Comparison of ENCODE assay signal across 26 cellular contexts in the genomic region with DNA sequence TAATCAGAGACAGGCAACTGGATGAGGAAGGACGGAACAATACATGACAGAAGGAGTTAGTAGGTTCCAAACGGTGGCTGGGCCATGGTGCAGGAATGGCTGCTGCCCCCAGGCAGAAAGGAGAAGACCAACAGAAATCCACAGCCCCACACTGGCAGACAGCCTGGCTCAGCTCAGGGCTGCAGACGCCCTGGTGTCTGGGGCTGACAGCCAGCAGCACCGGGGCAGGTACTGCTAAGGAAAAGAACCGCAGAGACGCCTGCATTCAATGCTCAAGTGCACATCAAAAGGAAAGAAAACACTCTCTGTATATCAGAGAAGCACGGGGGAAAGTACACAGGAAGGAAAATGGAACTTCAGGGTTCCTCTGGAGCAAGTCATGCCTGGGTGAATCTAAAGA. TPM values are rescaled to one million over a fixed set of nuclear protein-coding genes. Genes with fewer than 3 reads are reported as not detected.
DNase-seq lines count a peak whose midpoint lies in the region; ATAC-seq and TF ChIP-seq lines count a peak whose summit lies in the region.
"Had no signal": no experiment of that assay in that cellular context is flagged by ENCODE, and none has a peak within 500 bp of the region (broad histone marks: within the 10 kb centered on the region; RNA-seq: fewer than 3 reads in every experiment).

No MANE protein-coding gene starts in this region.

- TF ChIP-seq CTCF in DND-41 (IDR thresholded peaks at IDR 0.05; ENCODE audit: borderline replicate concordance, extremely low read depth, low read length, poor library complexity, severe bottlenecking) (no peak), nephron progenitor cell (IDR thresholded peaks at IDR 0.05) (no peak)

- H3K27ac Mint-ChIP-seq in activated naive CD4-positive, alpha-beta T cell treated with anti-CD3 and anti-CD28 coated beads, Interleukin-2, amount 10 ng/mL, durations not matched to agents 7 days and 5 days: no peak overlapping the region
- no peak overlapping the region for H3K27ac Mint-ChIP-seq in activated naive CD4-positive, alpha-beta T cell treated with anti-CD3 and anti-CD28 coated beads, Interleukin-2, amount 50 U/mL, for 72 hours
- peak overlapping the region; percentile 41 for H3K27ac Mint-ChIP-seq in dendritic cell treated with granulocyte-macrophage colony-stimulating factor and Interleukin-4, amounts not matched to agents 40 ng/mL and 50 ng/mL, for 4 days
- H3K27ac Mint-ChIP-seq in nephron progenitor cell: peak overlapping the region; percentile 18
- H3K27ac Mint-ChIP-seq: activated CD4-positive, alpha-beta memory T cell treated with anti-CD3 and anti-CD28 coated beads for 36 hours; activated T-helper 2 cell treated with anti-CD3 and anti-CD28 coated beads, Interferon-gamma antibody, Interleukin-2, Interleukin-4, amounts not matched to agents 10 μg/mL and 5 μg/mL and 100 μg/mL, durations not matched to agents 14 hours and 24 hours and 36 hours had no signal

- H3K4me3 ChIP-seq in DND-41 (ENCODE audit: low read depth in 1 of 2, low read length in 2 of 2): no peak overlapping the region
- H3K4me3 ChIP-seq: SJCRH30, transverse colon had no signal

- no peak overlapping the region for H2AFZ ChIP-seq in DND-41 (ENCODE audit: low read depth, low read length)

- H3K4me1 Mint-ChIP-seq in activated naive CD4-positive, alpha-beta T cell treated with anti-CD3 and anti-CD28 coated beads, Interleukin-2, amount 10 ng/mL, durations not matched to agents 7 days and 5 days: peaks cover 14% of the 10 kb centered on the region
- H3K4me1 Mint-ChIP-seq in dendritic cell treated with granulocyte-macrophage colony-stimulating factor and Interleukin-4, amounts not matched to agents 40 ng/mL and 50 ng/mL, for 4 days (ENCODE audit: low read depth): peaks cover 59% of the 10 kb centered on the region
- H3K4me1 Mint-ChIP-seq in nephron progenitor cell: peaks cover 15% of the 10 kb centered on the region

- no peak overlapping the region for H3K4me3 Mint-ChIP-seq in activated naive CD4-positive, alpha-beta T cell treated with anti-CD3 and anti-CD28 coated beads, Interleukin-2, amount 10 ng/mL, durations not matched to agents 7 days and 5 days
- no peak overlapping the region for H3K4me3 Mint-ChIP-seq in dendritic cell treated with granulocyte-macrophage colony-stimulating factor and Interleukin-4, amounts not matched to agents 40 ng/mL and 50 ng/mL, for 4 days
- H3K4me3 Mint-ChIP-seq in nephron progenitor cell: no peak overlapping the region
- H3K4me3 Mint-ChIP-seq: activated CD4-positive, alpha-beta memory T cell treated with anti-CD3 and anti-CD28 coated beads for 36 hours had no signal

- CTCF ChIA-PET in activated naive CD4-positive, alpha-beta T cell treated with anti-CD3 and anti-CD28 coated beads, Interleukin-2, amount 10 ng/mL, durations not matched to agents 7 days and 5 days (lab: Charles Lee): no interaction called here

- H3K9me3 Mint-ChIP-seq in activated naive CD4-positive, alpha-beta T cell treated with anti-CD3 and anti-CD28 coated beads, Interleukin-2, amount 10 ng/mL, durations not matched to agents 7 days and 5 days: peaks cover 3% of the 10 kb centered on the region
- no peaks in the 10 kb centered on the region for H3K9me3 Mint-ChIP-seq in activated naive CD4-positive, alpha-beta T cell treated with anti-CD3 and anti-CD28 coated beads, Interleukin-2, amount 50 U/mL, for 72 hours
- no peaks in the 10 kb centered on the region for H3K9me3 Mint-ChIP-seq in dendritic cell treated with granulocyte-macrophage colony-stimulating factor and Interleukin-4, amounts not matched to agents 40 ng/mL and 50 ng/mL, for 4 days
- no peaks in the 10 kb centered on the region for H3K9me3 Mint-ChIP-seq in nephron progenitor cell
- H3K9me3 Mint-ChIP-seq: activated CD4-positive, alpha-beta memory T cell treated with anti-CD3 and anti-CD28 coated beads for 36 hours had no signal

- no peaks in the 10 kb centered on the region for H3K27me3 ChIP-seq in DND-41 (ENCODE audit: insufficient read depth, low read length, poor library complexity)
- H3K27me3 ChIP-seq: brain microvascular endothelial cell, SJCRH30, transverse colon had no signal

- peaks cover 12% of the 10 kb centered on the region for H3K79me2 ChIP-seq in DND-41 (ENCODE audit: insufficient read depth, low read length)

- peaks cover 44% of the 10 kb centered on the region for H4K20me1 ChIP-seq in DND-41 (ENCODE audit: insufficient read depth, low read length)

- intact Hi-C loops in dendritic cell treated with granulocyte-macrophage colony-stimulating factor and Interleukin-4, amounts not matched to agents 40 ng/mL and 50 ng/mL, for 4 days (cut with micrococcal nuclease): no loop called here

- H3K36me3 Mint-ChIP-seq in activated naive CD4-positive, alpha-beta T cell treated with anti-CD3 and anti-CD28 coated beads, Interleukin-2, amount 10 ng/mL, durations not matched to agents 7 days and 5 days: no peaks in the 10 kb centered on the region
- no peaks in the 10 kb centered on the region for H3K36me3 Mint-ChIP-seq in activated naive CD4-positive, alpha-beta T cell treated with anti-CD3 and anti-CD28 coated beads, Interleukin-2, amount 50 U/mL, for 72 hours
- no peaks in the 10 kb centered on the region for H3K36me3 Mint-ChIP-seq in dendritic cell treated with granulocyte-macrophage colony-stimulating factor and Interleukin-4, amounts not matched to agents 40 ng/mL and 50 ng/mL, for 4 days (ENCODE audit: low read depth)
- H3K36me3 Mint-ChIP-seq in nephron progenitor cell (ENCODE audit: low read depth): no peaks in the 10 kb centered on the region
- H3K36me3 Mint-ChIP-seq: activated CD4-positive, alpha-beta memory T cell treated with anti-CD3 and anti-CD28 coated beads for 36 hours had no signal

- ATAC-seq in activated naive CD4-positive, alpha-beta T cell treated with anti-CD3 and anti-CD28 coated beads, Interleukin-2, amount 50 U/mL, for 72 hours: no peak
- ATAC-seq in DND-41 (ENCODE audit: insufficient read depth, low read depth) (peak; percentile 65), HG02884 (IDR thresholded peaks at IDR 0.05; ENCODE audit: unreplicated experiment) (no peak), HG03565 (IDR thresholded peaks at IDR 0.05; ENCODE audit: unreplicated experiment) (no peak)

- no peak overlapping the region for H3K4me2 ChIP-seq in DND-41 (ENCODE audit: insufficient read depth, low read length)

- H3K9me3 ChIP-seq in DND-41 (ENCODE audit: insufficient read depth, low read length, severe bottlenecking): no peaks in the 10 kb centered on the region
- H3K9me3 ChIP-seq: SJCRH30, transverse colon had no signal

- DNase-seq in activated naive CD4-positive, alpha-beta T cell treated with anti-CD3 and anti-CD28 coated beads, Interleukin-2, amount 10 ng/mL, durations not matched to agents 7 days and 5 days: peak; percentile 25
- DNase-seq in activated naive CD4-positive, alpha-beta T cell treated with anti-CD3 and anti-CD28 coated beads, Interleukin-2, amount 50 U/mL, for 72 hours (ENCODE audit: low spot score in 2 of 2): no peak
- DNase-seq in DND-41 (peak; percentile 29), nephron progenitor cell (no peak), NCI-H446 (lab: John Stamatoyannopoulos, UW) (no peak)
- DNase-seq: activated CD4-positive, alpha-beta memory T cell treated with anti-CD3 and anti-CD28 coated beads for 36 hours; activated CD4-positive, CD25-positive, alpha-beta regulatory T cell treated with anti-CD3 and anti-CD28 coated beads, Interleukin-2, amount 50 U/mL, for 72 hours; brain microvascular endothelial cell; effector CD8-positive, alpha-beta T cell; GF-D8; glutamatergic neuron; KG1; kidney glomerular epithelial cell; NCI-H1417 treated with DMSO at 0.1 percent for 48 hours; NCI-H2081 treated with DMSO at 0.1 percent for 48 hours; NCI-H226; NCI-H748 treated with DMSO at 0.1 percent for 48 hours; occipital lobe; SJCRH30; transverse colon had no signal

- H3K4me1 ChIP-seq in DND-41 (ENCODE audit: insufficient read depth, low read length): peaks cover 11% of the 10 kb centered on the region
- H3K4me1 ChIP-seq: SJCRH30 had no signal

- H3K27me3 Mint-ChIP-seq in activated naive CD4-positive, alpha-beta T cell treated with anti-CD3 and anti-CD28 coated beads, Interleukin-2, amount 10 ng/mL, durations not matched to agents 7 days and 5 days: peaks cover 29% of the 10 kb centered on the region
- no peaks in the 10 kb centered on the region for H3K27me3 Mint-ChIP-seq in dendritic cell treated with granulocyte-macrophage colony-stimulating factor and Interleukin-4, amounts not matched to agents 40 ng/mL and 50 ng/mL, for 4 days
- H3K27me3 Mint-ChIP-seq in nephron progenitor cell (ENCODE audit: low read depth, poor library complexity): peaks cover 4% of the 10 kb centered on the region
- H3K27me3 Mint-ChIP-seq: activated CD4-positive, alpha-beta memory T cell treated with anti-CD3 and anti-CD28 coated beads for 36 hours had no signal

- no peak overlapping the region for H3K9ac ChIP-seq in DND-41 (ENCODE audit: low read depth, low read length)

- H3K27ac ChIP-seq in DND-41 (ENCODE audit: low read length): no peak overlapping the region
- H3K27ac ChIP-seq: brain microvascular endothelial cell, epithelial cell of prostate, SJCRH30, transverse colon had no signal

- H3K36me3 ChIP-seq in DND-41 (ENCODE audit: insufficient read depth, low read length): no peaks in the 10 kb centered on the region
- H3K36me3 ChIP-seq: brain microvascular endothelial cell, SJCRH30, transverse colon had no signal

RNA-seq across cellular contexts. Expression of a gene that starts 53.4 kb away (rescaled TPM):
- 1 to 10 TPM in 1 of 2 donors, under 1 TPM in 1; 0.35 to 2.9 TPM for total RNA-seq in activated naive CD4-positive, alpha-beta T cell treated with anti-CD3 and anti-CD28 coated beads, Interleukin-2, amount 50 U/mL, for 72 hours
- total RNA-seq: pulmonary artery endothelial cell had no signal

Comparison
In these comparisons a context has a peak if more than half of its experiments do, and no peak if none do; other contexts are left out.
1. DNase-seq: peak in activated naive CD4-positive, alpha-beta T cell treated with anti-CD3 and anti-CD28 coated beads, Interleukin-2, amount 10 ng/mL, durations not matched to agents 7 days and 5 days (single experiment) and DND-41 (single experiment); none in activated naive CD4-positive, alpha-beta T cell treated with anti-CD3 and anti-CD28 coated beads, Interleukin-2, amount 50 U/mL, for 72 hours (0 of 2), nephron progenitor cell (single experiment) and NCI-H446 (0 of 2).
2. H3K27ac Mint-ChIP-seq: peak in dendritic cell treated with granulocyte-macrophage colony-stimulating factor and Interleukin-4, amounts not matched to agents 40 ng/mL and 50 ng/mL, for 4 days (single experiment) and nephron progenitor cell (single experiment); none in activated naive CD4-positive, alpha-beta T cell treated with anti-CD3 and anti-CD28 coated beads, Interleukin-2, amount 10 ng/mL, durations not matched to agents 7 days and 5 days (single experiment) and activated naive CD4-positive, alpha-beta T cell treated with anti-CD3 and anti-CD28 coated beads, Interleukin-2, amount 50 U/mL, for 72 hours (0 of 2).